In the genomic region with DNA sequence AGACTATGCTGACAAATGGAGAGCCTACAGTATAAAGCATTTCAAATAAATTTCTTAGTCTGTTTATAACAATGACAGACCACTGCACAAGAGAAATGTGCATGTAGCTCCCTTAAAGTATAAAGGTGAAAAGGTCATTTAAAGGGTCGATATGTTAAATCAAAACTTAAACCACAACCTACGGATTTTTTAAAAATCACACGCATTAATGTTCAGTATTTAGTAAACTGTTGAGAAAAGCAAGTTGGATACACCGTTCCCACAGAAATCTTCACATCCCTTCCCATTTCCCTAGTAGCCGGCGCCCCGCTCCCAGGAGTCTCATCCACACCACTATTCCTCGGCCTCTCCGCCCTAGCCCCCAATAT, we compare ENCODE assay signal across 8 cellular contexts. TPM values are rescaled to one million over a fixed set of nuclear protein-coding genes. Genes with fewer than 3 reads are reported as not detected.
A peak's percentile ranks its signal among the peaks of the same experiment; 100 is the strongest.
DNase-seq lines count a peak whose midpoint lies in the region; ATAC-seq, FAIRE-seq and TF ChIP-seq lines count a peak whose summit lies in the region.

No MANE protein-coding gene starts in this region.

- DNase-seq in GM12892 (ENCODE audit: insufficient read length), result no peak
- no peak for DNase-seq in WERI-Rb-1
- DNase-seq in cardiac muscle cell (ENCODE audit: low read depth in 1 of 2, low spot score in 1 of 2), result no peak
- no peak for DNase-seq in retinal pigment epithelial cell (ENCODE audit: low read depth)
- no peak for DNase-seq in NCI-H524 treated with DMSO at 0.1 percent for 48 hours (lab: John Stamatoyannopoulos, UW)
- DNase-seq in H54 (ENCODE audit: insufficient read length, low spot score), result no peak
- no peak for DNase-seq in stimulated activated naive CD4-positive, alpha-beta T cell treated with Interleukin-2 at 50 U/mL for 16 hours (lab: John Stamatoyannopoulos, UW)

- FAIRE-seq in GM12892 (lab: Jason Lieb, UNC), result peak; percentile 66
- no peak for FAIRE-seq in H54 (lab: Jason Lieb, UNC)

- no peaks in the 10 kb centered on the region for H3K9me3 ChIP-seq in WERI-Rb-1 (ENCODE audit: severe bottlenecking)
- no peaks in the 10 kb centered on the region for H3K9me3 ChIP-seq in cardiac muscle cell (ENCODE audit: low read depth)

- no peak for TF ChIP-seq POLR2A in GM12892 (IDR thresholded peaks at IDR 0.05; ENCODE audit: low read depth, low read length)
- no peak for TF ChIP-seq POLR2A in H54 (IDR thresholded peaks at IDR 0.05; ENCODE audit: low read depth, low read length)

- H3K27me3 ChIP-seq in WERI-Rb-1 (ENCODE audit: insufficient read depth, low read depth, severe bottlenecking), result no peaks in the 10 kb centered on the region
- H3K27me3 ChIP-seq in cardiac muscle cell, result no peaks in the 10 kb centered on the region

- H3K4me3 ChIP-seq in WERI-Rb-1 (ENCODE audit: low read depth, low read length) (peak overlapping the region; percentile 86), cardiac muscle cell (peak overlapping the region; percentile 82), retinal pigment epithelial cell (ENCODE audit: low read length) (peak overlapping the region; percentile 89)

- peaks cover 41% of the 10 kb centered on the region for H3K4me1 ChIP-seq in cardiac muscle cell (ENCODE audit: low read depth)

- H3K27ac ChIP-seq in WERI-Rb-1 (peak overlapping the region; percentile 91), cardiac muscle cell (peak overlapping the region; percentile 99)

- H3K36me3 ChIP-seq in WERI-Rb-1 (peaks cover 12% of the 10 kb centered on the region), cardiac muscle cell (no peaks in the 10 kb centered on the region)

- TF ChIP-seq CTCF in WERI-Rb-1 (IDR thresholded peaks at IDR 0.05; ENCODE audit: low read depth, low read length) (no peak), cardiac muscle cell (IDR thresholded peaks at IDR 0.05; ENCODE audit: low read depth, low read length) (no peak), retinal pigment epithelial cell (conservative IDR thresholded peaks at IDR 0.05; ENCODE audit: low read depth, low read length) (no peak)

- ATAC-seq in GM21528 (IDR thresholded peaks at IDR 0.05; ENCODE audit: low FRiP score, unreplicated experiment), result no peak

RNA-seq across cellular contexts. Expression of a gene that starts 0.6 kb away (rescaled TPM):
- polyA plus RNA-seq in GM12892 (2012; ENCODE audit: missing spikeins), result 102 TPM
- 54.0 and 69.6 TPM in 2 replicates for total RNA-seq in cardiac muscle cell
- 225 and 298 TPM in 2 replicates for polyA plus RNA-seq in cardiac muscle cell

RNA-seq across cellular contexts. Expression of a gene that starts 2.1 kb away (rescaled TPM):
- polyA plus RNA-seq in GM12892 (2012; ENCODE audit: missing spikeins), result 7.3 TPM
- 5.6 and 12.4 TPM in 2 replicates for total RNA-seq in cardiac muscle cell
- polyA plus RNA-seq in cardiac muscle cell, result 5.6 and 9.6 TPM in 2 replicates

RNA-seq across cellular contexts. Expression of a gene that starts 49.8 kb away (rescaled TPM):
- 32.4 TPM for polyA plus RNA-seq in GM12892 (2012; ENCODE audit: missing spikeins)
- 30.0 and 40.7 TPM in 2 replicates for total RNA-seq in cardiac muscle cell
- 30.4 and 34.9 TPM in 2 replicates for polyA plus RNA-seq in cardiac muscle cell
